Comparison of ENCODE assay signal across 2 cellular contexts in genomic region chr20:13061381-13061780, GRCh38.
TF ChIP-seq lines count a peak whose summit lies in the region.

No MANE protein-coding gene starts in this region.

TF ChIP-seq in HepG2, 621 proteins besides CTCF, POLR2A, EP300 and RAD21:
- TF ChIP-seq ZBTB46 (CRISPR knock-in tag; IDR thresholded peaks at IDR 0.05; ENCODE audit: borderline replicate concordance) (no peak), NFKBIZ (CRISPR knock-in tag; IDR thresholded peaks at IDR 0.05) (no peak), SAFB2 (CRISPR knock-in tag; IDR thresholded peaks at IDR 0.05; ENCODE audit: borderline replicate concordance, low read depth) (no peak), RERE (CRISPR knock-in tag; IDR thresholded peaks at IDR 0.05; ENCODE audit: low read depth) (no peak), ZNF766 (CRISPR knock-in tag; IDR thresholded peaks at IDR 0.05; ENCODE audit: borderline replicate concordance) (no peak), NR2C2 (CRISPR knock-in tag; IDR thresholded peaks at IDR 0.05; ENCODE audit: borderline replicate concordance) (0 out of 2 replicates have a peak, but pooled peaks have one; percentile 10), PHF5A (CRISPR knock-in tag; IDR thresholded peaks at IDR 0.05; ENCODE audit: low read depth, unreplicated experiment) (no peak), ZMYM4 (CRISPR knock-in tag; IDR thresholded peaks at IDR 0.05) (0 out of 2 replicates have a peak, but pooled peaks have one; percentile 36), PRPF4 (IDR thresholded peaks at IDR 0.05; ENCODE audit: low read depth, low read length, poor library complexity, severe bottlenecking) (no peak), MAFK (conservative IDR thresholded peaks at IDR 0.05 in 1 of 2, IDR thresholded peaks at IDR 0.05 in 1 of 2; ENCODE audit: low read length in 2 of 2) (0 out of 4 replicates have a peak, but pooled peaks of 1 of the 2 experiments have one; percentile 13), RFX1 (IDR thresholded peaks at IDR 0.05) (no peak), HHEX (CRISPR knock-in tag; IDR thresholded peaks at IDR 0.05) (no peak), MTERF4 (CRISPR knock-in tag; IDR thresholded peaks at IDR 0.05) (0 out of 2 replicates have a peak, but pooled peaks have one; percentile 64), CAMTA2 (CRISPR knock-in tag; IDR thresholded peaks at IDR 0.05; ENCODE audit: borderline replicate concordance) (no peak), IKZF1 (IDR thresholded peaks at IDR 0.05) (no peak), ZNF512 (CRISPR knock-in tag; IDR thresholded peaks at IDR 0.05) (0 out of 2 replicates have a peak, but pooled peaks have one; percentile 10)

TF ChIP-seq in H1, 55 proteins besides CTCF, POLR2A, EP300 and RAD21:
- TF ChIP-seq HDAC6 (IDR thresholded peaks at IDR 0.05; ENCODE audit: low read depth, low read length) = no peak
- TF ChIP-seq JUND (IDR thresholded peaks at IDR 0.05; ENCODE audit: low read length) = no peak
- TF ChIP-seq BACH1 (IDR thresholded peaks at IDR 0.05; ENCODE audit: low read length) = peak; percentile 83
- TF ChIP-seq EZH2 (IDR thresholded peaks at IDR 0.05; ENCODE audit: low read depth, low read length, severe bottlenecking) = no peak
- no peak for TF ChIP-seq USF2 (IDR thresholded peaks at IDR 0.05; ENCODE audit: low read length)
- no peak for TF ChIP-seq E2F6 (IDR thresholded peaks at IDR 0.05)
